Comparison of ENCODE assay signal across 8 cellular contexts in genomic region chr6:151451950-151452749, GRCh38. TPM values are rescaled to one million over a fixed set of nuclear protein-coding genes. Genes with fewer than 3 reads are reported as not detected.
DNase-seq lines count a peak whose midpoint lies in the region; ATAC-seq and TF ChIP-seq lines count a peak whose summit lies in the region.

TSS of gene RMND1 (minus strand) at chr6:151452126. CDS start at chr6:151445811, 6,315 bp downstream.

- no peaks in the 10 kb centered on the region for H3K27me3 ChIP-seq in Panc1 (ENCODE audit: control insufficient read depth, insufficient read depth, low read length)
- no peaks in the 10 kb centered on the region for H3K27me3 ChIP-seq in mucosa of rectum (ENCODE audit: control insufficient read depth in 2 of 2, insufficient read depth in 2 of 2, low read length in 2 of 2)

- POLR2A ChIA-PET in Panc1 (lab: Charles Lee) = no interaction called here

- TF ChIP-seq POLR2A in erythroblast (IDR thresholded peaks at IDR 0.05; ENCODE audit: low read length) = peak; percentile 80

- ATAC-seq in GM21723 (IDR thresholded peaks at IDR 0.05; ENCODE audit: unreplicated experiment) (peak; percentile 98), Panc1 (peak; percentile 100)
- ATAC-seq in activated T-cell treated with anti-CD3 and anti-CD28 coated beads, Interleukin-2, amount 50 U/mL, for 4 hours = peak; percentile 98 to 99

- no peak for TF ChIP-seq CTCF in Panc1 (IDR thresholded peaks at IDR 0.05)

- no peaks in the 10 kb centered on the region for H3K9me3 Mint-ChIP-seq in activated T-cell treated with anti-CD3 and anti-CD28 coated beads, Interleukin-2, amount 50 U/mL, for 4 hours

- peaks cover 9% of the 10 kb centered on the region for H3K36me3 Mint-ChIP-seq in activated T-cell treated with anti-CD3 and anti-CD28 coated beads, Interleukin-2, amount 50 U/mL, for 4 hours (ENCODE audit: insufficient read depth)

- in situ Hi-C loops in Panc1 (cut with HindIII; ENCODE audit: low pct_unique_long_range_greater_than_20kb, low sequenced_read_pairs) = no loop called here

- peaks cover 46% of the 10 kb centered on the region for H3K4me1 Mint-ChIP-seq in activated T-cell treated with anti-CD3 and anti-CD28 coated beads, Interleukin-2, amount 50 U/mL, for 4 hours (ENCODE audit: low read depth)

- H3K4me3 Mint-ChIP-seq in activated T-cell treated with anti-CD3 and anti-CD28 coated beads, Interleukin-2, amount 50 U/mL, for 4 hours = peak within 1 kb of the TSS; percentile 93

- H3K9ac ChIP-seq in mucosa of rectum (ENCODE audit: low read depth in 1 of 2, low read length in 2 of 2) = peak within 1 kb of the TSS; percentile 86 to 92

- peaks cover 7% of the 10 kb centered on the region for H3K36me3 ChIP-seq in Panc1 (ENCODE audit: control insufficient read depth, insufficient read depth, low read length)
- peaks cover 0 to 2% of the 10 kb centered on the region in 2 donors for H3K36me3 ChIP-seq in mucosa of rectum (ENCODE audit: control insufficient read depth in 2 of 2, insufficient read depth in 2 of 2, low read length in 2 of 2)

- H3K27ac ChIP-seq in Panc1 (ENCODE audit: low read length) (peak within 1 kb of the TSS; percentile 97), mucosa of rectum (ENCODE audit: low read depth in 2 of 2, low read length in 2 of 2) (peak within 1 kb of the TSS; percentile 85 to 91)

- intact Hi-C loops in Panc1 (cut with micrococcal nuclease; ENCODE audit: unreplicated experiment) = no loop called here

- CTCF ChIA-PET in Panc1 (lab: Charles Lee) = interaction anchor here (0.7 kb wide), 1 partner anchor 127 kb away, joined by 3 read pairs; no protein-coding TSS in a partner anchor

- no TSS peak for BruUV-seq in Panc1 (replicated peaks; lab: Mats Ljungman, UMichigan)

- H3K9me3 ChIP-seq in Panc1 (ENCODE audit: control insufficient read depth, insufficient read depth, low read depth, low read length) (no peaks in the 10 kb centered on the region), mucosa of rectum (ENCODE audit: control insufficient read depth in 2 of 2, low read length in 2 of 2) (no peaks in the 10 kb centered on the region)

- H3K27me3 Mint-ChIP-seq in activated T-cell treated with anti-CD3 and anti-CD28 coated beads, Interleukin-2, amount 50 U/mL, for 4 hours (ENCODE audit: low read depth) = no peaks in the 10 kb centered on the region

- H3K4me3 ChIP-seq in Panc1 (ENCODE audit: low read depth in 2 of 2, low read length in 2 of 2) = peak within 1 kb of the TSS; percentile 97 to 99
- H3K4me3 ChIP-seq in mucosa of rectum (ENCODE audit: low read length in 2 of 2) = peak within 1 kb of the TSS; percentile 86 to 99

- H3K4me1 ChIP-seq in Panc1 (ENCODE audit: control insufficient read depth, insufficient read depth, low read length) (peaks cover 13% of the 10 kb centered on the region; the same call in 1 of the 2 replicates), mucosa of rectum (ENCODE audit: control insufficient read depth in 2 of 2, insufficient read depth in 2 of 2, low read length in 2 of 2) (peaks cover 13 to 14% of the 10 kb centered on the region in 2 donors)

- DNase-seq in DMS53 (lab: John Stamatoyannopoulos, UW) = peak; percentile 99
- DNase-seq in KG1 (lab: John Stamatoyannopoulos, UW) = peak; percentile 99
- DNase-seq in Panc1 (ENCODE audit: low read depth, low spot score) = peak; percentile 97
- peak; percentile 99 for DNase-seq in activated T-cell treated with anti-CD3 and anti-CD28 coated beads, Interleukin-2, amount 50 U/mL, for 4 hours
- DNase-seq in erythroblast (lab: John Stamatoyannopoulos, UW) = peak; percentile 100
- DNase-seq in stimulated activated CD8-positive, alpha-beta memory T cell treated with anti-CD3 and anti-CD28 coated beads, Interleukin-4, amount 100 ng/mL, for 48 hours = peak; percentile 99

RNA-seq across cellular contexts. Expression of gene RMND1, which starts in this region (rescaled TPM):
- 16.1 TPM for total RNA-seq in Panc1 (2021; ENCODE audit: unreplicated experiment)
- 6.2 TPM for polyA plus RNA-seq in Panc1 (2012; ENCODE audit: insufficient read length)
- 10 to 100 TPM; 15.3 to 18.1 (median 16.5) TPM for total RNA-seq in activated T-cell treated with anti-CD3 and anti-CD28 coated beads, Interleukin-2, amount 50 U/mL, for 4 hours

Comparison
In these comparisons a context has a peak if more than half of its experiments do, and no peak if none do; other contexts are left out.
1. Peak in every context shown above with its lines: DNase-seq, ATAC-seq, H3K4me3 ChIP-seq and H3K27ac ChIP-seq.